ENCODE assay signal across 1 cellular context in the genomic region with DNA sequence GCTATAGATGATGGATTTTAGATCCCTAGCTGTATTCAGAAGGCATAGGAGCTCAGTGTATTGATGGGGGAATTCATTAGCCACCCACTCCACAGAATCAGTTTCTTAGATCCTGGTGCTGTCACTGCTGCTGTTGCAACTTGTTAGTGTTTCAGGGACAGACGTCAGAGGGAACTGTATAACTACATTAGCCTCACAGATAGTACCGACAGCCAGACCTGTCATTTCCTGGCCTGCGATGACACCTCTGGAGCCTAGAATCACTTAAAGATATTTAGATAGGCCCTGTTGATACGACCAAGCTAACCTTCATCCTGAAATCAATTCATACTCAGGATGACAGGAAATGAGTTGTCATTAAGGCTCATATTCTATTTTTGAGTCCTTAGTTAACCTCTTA.
TF ChIP-seq lines count a peak whose summit lies in the region.

No MANE protein-coding gene starts in this region.

TF ChIP-seq in SK-N-SH treated with all-trans-retinoic acid at 6 μM for 48 hours, 23 proteins besides CTCF, POLR2A, EP300 and RAD21 (continued from another document):
- TF ChIP-seq, protein P1, sequence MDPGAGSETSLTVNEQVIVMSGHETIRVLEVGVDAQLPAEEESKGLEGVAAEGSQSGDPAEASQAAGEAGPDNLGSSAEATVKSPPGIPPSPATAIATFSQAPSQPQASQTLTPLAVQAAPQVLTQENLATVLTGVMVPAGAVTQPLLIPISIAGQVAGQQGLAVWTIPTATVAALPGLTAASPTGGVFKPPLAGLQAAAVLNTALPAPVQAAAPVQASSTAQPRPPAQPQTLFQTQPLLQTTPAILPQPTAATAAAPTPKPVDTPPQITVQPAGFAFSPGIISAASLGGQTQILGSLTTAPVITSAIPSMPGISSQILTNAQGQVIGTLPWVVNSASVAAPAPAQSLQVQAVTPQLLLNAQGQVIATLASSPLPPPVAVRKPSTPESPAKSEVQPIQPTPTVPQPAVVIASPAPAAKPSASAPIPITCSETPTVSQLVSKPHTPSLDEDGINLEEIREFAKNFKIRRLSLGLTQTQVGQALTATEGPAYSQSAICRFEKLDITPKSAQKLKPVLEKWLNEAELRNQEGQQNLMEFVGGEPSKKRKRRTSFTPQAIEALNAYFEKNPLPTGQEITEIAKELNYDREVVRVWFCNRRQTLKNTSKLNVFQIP (CRISPR knock-in tag; IDR thresholded peaks at IDR 0.05; ENCODE audit: borderline replicate concordance, low read depth), result no peak
- TF ChIP-seq BACH2 (CRISPR knock-in tag; IDR thresholded peaks at IDR 0.05; ENCODE audit: borderline replicate concordance), result no peak
- no peak for TF ChIP-seq ARNTL (CRISPR knock-in tag; IDR thresholded peaks at IDR 0.05; ENCODE audit: borderline replicate concordance, low read depth)
- TF ChIP-seq ZNF8 (CRISPR knock-in tag; IDR thresholded peaks at IDR 0.05), result no peak
- no peak for TF ChIP-seq ZC3H10 (CRISPR knock-in tag; IDR thresholded peaks at IDR 0.05)
